In genomic region chr16:56728946-56729345, GRCh38 we compare ENCODE assay signal across 10 cellular contexts. TPM values are rescaled to one million over a fixed set of nuclear protein-coding genes. Genes with fewer than 3 reads are reported as not detected.
DNase-seq lines count a peak whose midpoint lies in the region; ATAC-seq and TF ChIP-seq lines count a peak whose summit lies in the region.
"Not testable (repeated sequence)": the region's sequence is repeated elsewhere in the genome, so short reads cannot be mapped to it uniquely, and the experiment has no call there.
"Had no signal": no experiment of that assay in that cellular context is flagged by ENCODE, and none has a peak within 500 bp of the region (broad histone marks: within the 10 kb centered on the region; RNA-seq: fewer than 3 reads in every experiment).

No MANE protein-coding gene starts in this region.

- CTCF ChIA-PET in CD4-positive, alpha-beta T cell (lab: Charles Lee) = not testable (repeated sequence)
- CTCF ChIA-PET in activated naive CD4-positive, alpha-beta T cell treated with anti-CD3 and anti-CD28 coated beads, Interleukin-2, amount 10 ng/mL, durations not matched to agents 7 days and 5 days (lab: Charles Lee) = interaction anchor here (0.8 to 1.4 kb wide), 4 partner anchors 19 to 291 kb away, joined by 4 to 6 read pairs (median 4); no protein-coding TSS in a partner anchor

- not testable (repeated sequence) for H3K9me3 Mint-ChIP-seq in CD4-positive, alpha-beta T cell; activated naive CD4-positive, alpha-beta T cell treated with anti-CD3 and anti-CD28 coated beads, Interleukin-2, amount 10 ng/mL, durations not matched to agents 7 days and 5 days; naive thymus-derived CD8-positive, alpha-beta T cell

- not testable (repeated sequence) for H3K27ac ChIP-seq in CD4-positive, alpha-beta T cell (ENCODE audit: low read depth, low read length); HUES6 (ENCODE audit: low read depth, low read length); duodenal mucosa (ENCODE audit: low read depth, low read length); right cardiac atrium (ENCODE audit: low read length)
- peak overlapping the region; percentile 71 for H3K27ac ChIP-seq in subcutaneous abdominal adipose tissue (ENCODE audit: low read depth, low read length)

- ATAC-seq in CD4-positive, alpha-beta T cell (ENCODE audit: poor library complexity); right cardiac atrium; naive thymus-derived CD8-positive, alpha-beta T cell: not testable (repeated sequence)

- not testable (repeated sequence) for H3K27me3 ChIP-seq in CD4-positive, alpha-beta T cell (ENCODE audit: control insufficient read depth, insufficient read depth, low read length); HUES6 (ENCODE audit: control insufficient read depth, insufficient read depth, low read length); duodenal mucosa (ENCODE audit: control insufficient read depth in 1 of 2, insufficient read depth in 2 of 2, low read length in 2 of 2); right cardiac atrium (ENCODE audit: control insufficient read depth, insufficient read depth); subcutaneous abdominal adipose tissue (ENCODE audit: control insufficient read depth in 5 of 5, insufficient read depth in 4 of 5, low read length in 5 of 5)

- not testable (repeated sequence) for H3K27me3 Mint-ChIP-seq in CD4-positive, alpha-beta T cell; activated naive CD4-positive, alpha-beta T cell treated with anti-CD3 and anti-CD28 coated beads, Interleukin-2, amount 10 ng/mL, durations not matched to agents 7 days and 5 days; naive thymus-derived CD8-positive, alpha-beta T cell

- H3K9ac ChIP-seq in HUES6 (ENCODE audit: low read length) (peak overlapping the region; percentile 74), duodenal mucosa (ENCODE audit: low read depth in 1 of 2, low read length in 2 of 2) (peak overlapping the region in 1 of 2 donors; percentile 76), subcutaneous abdominal adipose tissue (ENCODE audit: low read length in 5 of 5) (peak overlapping the region in 4 of 5 donors; percentile 60 to 92 (median 84))

- H3K4me3 ChIP-seq in HUES6 (ENCODE audit: low read depth, low read length) = peak overlapping the region; percentile 92
- H3K4me3 ChIP-seq in duodenal mucosa (ENCODE audit: low read depth in 1 of 2, low read length in 2 of 2) = peak overlapping the region; percentile 55 to 95
- H3K4me3 ChIP-seq in right cardiac atrium (ENCODE audit: low read length) = peak overlapping the region; percentile 86
- peak overlapping the region; percentile 70 to 97 (median 88) for H3K4me3 ChIP-seq in subcutaneous abdominal adipose tissue (ENCODE audit: low read depth in 1 of 5, low read length in 5 of 5)

- intact Hi-C loops in CD4-positive, alpha-beta T cell (cut with DNase I, micrococcal nuclease) = loop anchor here (2.0 to 10.0 kb wide), 3 partner anchors 20 to 206 kb away; partner anchors contain the start of genes HERPUD1 (in 1 of the 2) and MT1X (in 1 of the 2)
- intact Hi-C loops in right cardiac atrium (cut with DNase I) = not testable (repeated sequence)

- peaks cover 34% of the 10 kb centered on the region for H3K4me1 Mint-ChIP-seq in CD4-positive, alpha-beta T cell (ENCODE audit: low read depth)
- peaks cover 13% of the 10 kb centered on the region for H3K4me1 Mint-ChIP-seq in activated naive CD4-positive, alpha-beta T cell treated with anti-CD3 and anti-CD28 coated beads, Interleukin-2, amount 10 ng/mL, durations not matched to agents 7 days and 5 days
- peaks cover 14 to 30% (median 22%) of the 10 kb centered on the region in 4 donors for H3K4me1 Mint-ChIP-seq in naive thymus-derived CD8-positive, alpha-beta T cell

- H3K9me3 ChIP-seq in CD4-positive, alpha-beta T cell (ENCODE audit: control insufficient read depth, low read length); HUES6 (ENCODE audit: control insufficient read depth, insufficient read depth, low read depth, low read length); duodenal mucosa (ENCODE audit: control insufficient read depth in 1 of 2, low read length in 2 of 2); right cardiac atrium (ENCODE audit: control insufficient read depth, low read length); subcutaneous abdominal adipose tissue (ENCODE audit: control insufficient read depth in 5 of 5, low read length in 5 of 5): not testable (repeated sequence)

- POLR2A ChIA-PET in CD4-positive, alpha-beta T cell (lab: Charles Lee) = interaction anchor here (0.9 to 2.6 kb wide), 8 partner anchors 9 to 260 kb away, joined by 3 to 16 read pairs (median 4); partner anchors contain the start of genes BBS2, MT1X and NLRC5
- POLR2A ChIA-PET in naive thymus-derived CD8-positive, alpha-beta T cell (lab: Charles Lee) = interaction anchor here (0.6 to 1.8 kb wide), 8 partner anchors 10 to 1937 kb away, joined by 3 to 29 read pairs (median 4); no protein-coding TSS in a partner anchor

- not testable (repeated sequence) for DNase-seq in CD4-positive, alpha-beta T cell; activated naive CD4-positive, alpha-beta T cell treated with anti-CD3 and anti-CD28 coated beads, Interleukin-2, amount 10 ng/mL, durations not matched to agents 7 days and 5 days; right cardiac atrium; naive thymus-derived CD8-positive, alpha-beta T cell
- DNase-seq in RPMI7951 (ENCODE audit: low read depth) = peak; percentile 41

- H3K4me1 ChIP-seq in HUES6 (ENCODE audit: control insufficient read depth, insufficient read depth, low read length) = peaks cover 12% of the 10 kb centered on the region; the same call in 1 of the 2 replicates
- H3K4me1 ChIP-seq in duodenal mucosa (ENCODE audit: control insufficient read depth in 1 of 2, insufficient read depth in 2 of 2, low read length in 2 of 2) = peaks cover 9 to 16% of the 10 kb centered on the region in 2 donors
- H3K4me1 ChIP-seq in right cardiac atrium (ENCODE audit: control insufficient read depth, insufficient read depth, low read length) = not testable (repeated sequence)
- peaks cover 4 to 24% (median 21%) of the 10 kb centered on the region in 5 donors for H3K4me1 ChIP-seq in subcutaneous abdominal adipose tissue (ENCODE audit: control insufficient read depth in 5 of 5, insufficient read depth in 5 of 5, low read length in 5 of 5)

- H3K36me3 Mint-ChIP-seq in CD4-positive, alpha-beta T cell (ENCODE audit: low read depth) = peaks cover 11% of the 10 kb centered on the region
- not testable (repeated sequence) for H3K36me3 Mint-ChIP-seq in activated naive CD4-positive, alpha-beta T cell treated with anti-CD3 and anti-CD28 coated beads, Interleukin-2, amount 10 ng/mL, durations not matched to agents 7 days and 5 days; naive thymus-derived CD8-positive, alpha-beta T cell

- not testable (repeated sequence) for H3K4me3 Mint-ChIP-seq in CD4-positive, alpha-beta T cell; activated naive CD4-positive, alpha-beta T cell treated with anti-CD3 and anti-CD28 coated beads, Interleukin-2, amount 10 ng/mL, durations not matched to agents 7 days and 5 days
- peak overlapping the region in 1 of 10 donors; percentile 95 for H3K4me3 Mint-ChIP-seq in naive thymus-derived CD8-positive, alpha-beta T cell

- H3K27ac Mint-ChIP-seq in CD4-positive, alpha-beta T cell = peak overlapping the region; percentile 93
- peak overlapping the region; percentile 50 for H3K27ac Mint-ChIP-seq in activated naive CD4-positive, alpha-beta T cell treated with anti-CD3 and anti-CD28 coated beads, Interleukin-2, amount 10 ng/mL, durations not matched to agents 7 days and 5 days
- H3K27ac Mint-ChIP-seq in naive thymus-derived CD8-positive, alpha-beta T cell = peak overlapping the region in 7 of 10 donors; percentile 91 to 98 (median 93)

- not testable (repeated sequence) for TF ChIP-seq CTCF in CD4-positive, alpha-beta T cell (IDR thresholded peaks at IDR 0.05)

- not testable (repeated sequence) for H3K36me3 ChIP-seq in HUES6 (ENCODE audit: control insufficient read depth, insufficient read depth, low read length); duodenal mucosa (ENCODE audit: control insufficient read depth in 1 of 2, insufficient read depth in 2 of 2, low read length in 2 of 2); subcutaneous abdominal adipose tissue (ENCODE audit: control insufficient read depth in 5 of 5, insufficient read depth in 5 of 5, low read length in 5 of 5)

- 69% methylated on average over 5 of the region's 5 CpGs for WGBS in right cardiac atrium

RNA-seq across cellular contexts. Expression of gene NUP93, which starts 1.0 kb away (rescaled TPM):
- 10 to 100 TPM; 45.6 to 47.2 TPM for total RNA-seq in CD4-positive, alpha-beta T cell
- total RNA-seq in RPMI7951 (2014; rRNA removed; shearing (Covaris generic)) = 104 and 113 TPM in 2 replicates
- 10 to 100 TPM; 26.7 to 36.0 (median 30.4) TPM for total RNA-seq in right cardiac atrium
- 18.9 TPM for polyA plus RNA-seq in right cardiac atrium
- total RNA-seq in naive thymus-derived CD8-positive, alpha-beta T cell = 10 to 100 TPM; 82.5 to 85.0 TPM
- 100 to 1,000 TPM in 1 of 3 donors, 10 to 100 TPM in 2; 66.6 to 104 (median 77.5) TPM for polyA plus RNA-seq in naive thymus-derived CD8-positive, alpha-beta T cell

RNA-seq across cellular contexts. Expression of gene MT1X, which starts 46.7 kb away (rescaled TPM):
- total RNA-seq in CD4-positive, alpha-beta T cell = 10 to 100 TPM; 10.9 to 14.1 TPM
- total RNA-seq in RPMI7951 (2014; rRNA removed; shearing (Covaris generic)) = 150 and 163 TPM in 2 replicates
- 100 to 1,000 TPM in 3 of 4 donors, 10 to 100 TPM in 1; 75.7 to 367 (median 180) TPM for total RNA-seq in right cardiac atrium
- 287 TPM for polyA plus RNA-seq in right cardiac atrium
- 10 to 100 TPM; 27.6 to 31.1 TPM for total RNA-seq in naive thymus-derived CD8-positive, alpha-beta T cell
- 100 to 1,000 TPM; 185 to 201 (median 201) TPM for polyA plus RNA-seq in naive thymus-derived CD8-positive, alpha-beta T cell

RNA-seq across cellular contexts. Expression of gene MT1H, which starts 59.3 kb away (rescaled TPM):
- not detected for total RNA-seq in CD4-positive, alpha-beta T cell
- not detected in 2 replicates for total RNA-seq in RPMI7951 (2014; rRNA removed; shearing (Covaris generic))
- not detected for total RNA-seq in right cardiac atrium
- not detected for polyA plus RNA-seq in right cardiac atrium
- not detected for total RNA-seq in naive thymus-derived CD8-positive, alpha-beta T cell
- not detected for polyA plus RNA-seq in naive thymus-derived CD8-positive, alpha-beta T cell
- total RNA-seq: H4, left cardiac atrium had no signal
